16 cellular contexts compared by ENCODE assay signal in genomic region chr4:92050875-92051274, GRCh38.
A peak's percentile ranks its signal among the peaks of the same experiment; 100 is the strongest.
DNase-seq lines count a peak whose midpoint lies in the region; ATAC-seq, FAIRE-seq and TF ChIP-seq lines count a peak whose summit lies in the region.
"Had no signal": no experiment of that assay in that cellular context is flagged by ENCODE, and none has a peak within 500 bp of the region (broad histone marks: within the 10 kb centered on the region; RNA-seq: fewer than 3 reads in every experiment).

No MANE protein-coding gene starts in this region.

- BruUV-seq in mammary epithelial cell (replicated peaks; lab: Mats Ljungman, UMichigan), result no TSS peak

- H3K9ac ChIP-seq in mammary epithelial cell (ENCODE audit: insufficient read depth, low read length), result no peak overlapping the region

- no peaks in the 10 kb centered on the region for H4K20me1 ChIP-seq in mammary epithelial cell (ENCODE audit: insufficient read depth, low read length)

- no peaks in the 10 kb centered on the region for H3K36me3 ChIP-seq in mammary epithelial cell (ENCODE audit: insufficient read depth, low read length)
- H3K36me3 ChIP-seq in breast epithelium, result no peaks in the 10 kb centered on the region
- no peaks in the 10 kb centered on the region for H3K36me3 ChIP-seq in bronchial epithelial cell (ENCODE audit: control insufficient read depth, insufficient read depth, low read length)
- no peaks in the 10 kb centered on the region for H3K36me3 ChIP-seq in lower lobe of right lung

- no peak overlapping the region for H3K27ac Mint-ChIP-seq in activated CD4-positive, alpha-beta T cell treated with anti-CD3 and anti-CD28 coated beads, Interleukin-2, amount 10 ng/mL, durations not matched to agents 7 days and 5 days
- H3K27ac Mint-ChIP-seq: CD8-positive, alpha-beta memory T cell; GM23338 had no signal

- H3K4me1 Mint-ChIP-seq in activated CD4-positive, alpha-beta T cell treated with anti-CD3 and anti-CD28 coated beads, Interleukin-2, amount 10 ng/mL, durations not matched to agents 7 days and 5 days, result no peaks in the 10 kb centered on the region
- H3K4me1 Mint-ChIP-seq: CD8-positive, alpha-beta memory T cell had no signal

- H3K4me1 ChIP-seq in mammary epithelial cell (ENCODE audit: insufficient read depth, low read length) (no peaks in the 10 kb centered on the region), breast epithelium (no peaks in the 10 kb centered on the region), lower lobe of right lung (no peaks in the 10 kb centered on the region)
- H3K4me1 ChIP-seq: Caco-2 had no signal

- 65% methylated on average over 3 of the region's 3 CpGs for WGBS in mammary epithelial cell (ENCODE audit: low coverage, missing lambda C conversion rate)

- no peak for TF ChIP-seq POLR2A in breast epithelium (IDR thresholded peaks at IDR 0.05)

- H3K4me3 ChIP-seq in mammary epithelial cell (replicated peaks in 1 of 3; ENCODE audit: insufficient read depth in 1 of 3, low read depth in 2 of 3, low read length in 3 of 3) (no peak overlapping the region), breast epithelium (no peak overlapping the region), bronchial epithelial cell (ENCODE audit: low read depth, low read length) (no peak overlapping the region), lower lobe of right lung (no peak overlapping the region)
- H3K4me3 ChIP-seq: GM23338 had no signal

- CTCF ChIA-PET in mammary epithelial cell (lab: Charles Lee; ENCODE audit: low non-redundant PET), result no interaction called here
- CTCF ChIA-PET in activated CD4-positive, alpha-beta T cell treated with anti-CD3 and anti-CD28 coated beads, Interleukin-2, amount 10 ng/mL, durations not matched to agents 7 days and 5 days (lab: Charles Lee), result no interaction called here

- H3K4me3 Mint-ChIP-seq in activated CD4-positive, alpha-beta T cell treated with anti-CD3 and anti-CD28 coated beads, Interleukin-2, amount 10 ng/mL, durations not matched to agents 7 days and 5 days, result no peak overlapping the region
- H3K4me3 Mint-ChIP-seq: CD8-positive, alpha-beta memory T cell; GM23338 had no signal

- DNase-seq in mammary epithelial cell (peak; percentile 8), breast epithelium (ENCODE audit: low spot score in 2 of 2) (no peak), bronchial epithelial cell (ENCODE audit: low read depth) (peak; percentile 10), lower lobe of right lung (peak; percentile 47), NCI-H2227 (lab: John Stamatoyannopoulos, UW; ENCODE audit: unreplicated experiment) (no peak), NCI-H446 treated with DMSO at 0.1 percent for 48 hours (lab: John Stamatoyannopoulos, UW) (no peak)
- no peak for DNase-seq in activated T-cell treated with anti-CD3 and anti-CD28 coated beads, Interleukin-2, amount 50 U/mL, for 48 hours
- no peak for DNase-seq in activated CD4-positive, alpha-beta T cell treated with anti-CD3 and anti-CD28 coated beads, Interleukin-2, amount 10 ng/mL, durations not matched to agents 7 days and 5 days
- DNase-seq: Caco-2; CD8-positive, alpha-beta memory T cell; DND-41; GDM1; H7 had no signal

- H3K36me3 Mint-ChIP-seq in activated CD4-positive, alpha-beta T cell treated with anti-CD3 and anti-CD28 coated beads, Interleukin-2, amount 10 ng/mL, durations not matched to agents 7 days and 5 days (ENCODE audit: low read depth), result no peaks in the 10 kb centered on the region
- H3K36me3 Mint-ChIP-seq: CD8-positive, alpha-beta memory T cell had no signal

- no peak overlapping the region for H3K27ac ChIP-seq in mammary epithelial cell (ENCODE audit: insufficient read depth, low read depth, low read length)
- H3K27ac ChIP-seq in breast epithelium, result no peak overlapping the region
- no peak overlapping the region for H3K27ac ChIP-seq in lower lobe of right lung
- H3K27ac ChIP-seq: 22Rv1 had no signal

- POLR2A ChIA-PET in activated CD4-positive, alpha-beta T cell treated with anti-CD3 and anti-CD28 coated beads, Interleukin-2, amount 10 ng/mL, durations not matched to agents 7 days and 5 days (lab: Charles Lee), result no interaction called here

- dilution Hi-C loops in mammary epithelial cell (cut with HindIII; ENCODE audit: low sequenced_read_pairs), result no loop called here

- H3K27me3 Mint-ChIP-seq in activated CD4-positive, alpha-beta T cell treated with anti-CD3 and anti-CD28 coated beads, Interleukin-2, amount 10 ng/mL, durations not matched to agents 7 days and 5 days, result no peaks in the 10 kb centered on the region
- H3K27me3 Mint-ChIP-seq: CD8-positive, alpha-beta memory T cell had no signal

- peaks cover 15% of the 10 kb centered on the region for H3K9me3 Mint-ChIP-seq in activated CD4-positive, alpha-beta T cell treated with anti-CD3 and anti-CD28 coated beads, Interleukin-2, amount 10 ng/mL, durations not matched to agents 7 days and 5 days

- FAIRE-seq in bronchial epithelial cell (lab: Jason Lieb, UNC), result no peak
- FAIRE-seq: GM12892 had no signal

- in situ Hi-C loops in mammary epithelial cell (cut with MboI; ENCODE audit: low sequenced_read_pairs in 2 of 2), result no loop called here

- ATAC-seq in lower lobe of right lung, result peak; percentile 86 to 92
- ATAC-seq: GM23338 had no signal

- H3K4me2 ChIP-seq in mammary epithelial cell (ENCODE audit: insufficient read depth, low read depth, low read length), result no peak overlapping the region
- H3K4me2 ChIP-seq: GM23338 had no signal

- no peak overlapping the region for H2AFZ ChIP-seq in mammary epithelial cell (ENCODE audit: low read depth, low read length)
- H2AFZ ChIP-seq: GM23338 had no signal

- TF ChIP-seq CTCF in mammary epithelial cell (conservative IDR thresholded peaks at IDR 0.05 in 1 of 2, IDR thresholded peaks at IDR 0.05 in 1 of 2; ENCODE audit: extremely low read depth in 1 of 2, insufficient read depth in 1 of 2, low read depth in 1 of 2, low read length in 2 of 2) (no peak), breast epithelium (IDR thresholded peaks at IDR 0.05) (no peak), bronchial epithelial cell (IDR thresholded peaks at IDR 0.05; ENCODE audit: insufficient read depth, low read length, severe bottlenecking) (no peak), lower lobe of right lung (IDR thresholded peaks at IDR 0.05) (no peak)

- intact Hi-C loops in mammary epithelial cell (cut with micrococcal nuclease), result no loop called here
- intact Hi-C loops in breast epithelium (cut with DNase I; ENCODE audit: low total_unique reads), result loop anchor here (5.0 kb wide), 1 partner anchor 379 kb away; no protein-coding TSS in a partner anchor
- intact Hi-C loops in lower lobe of right lung (cut with DNase I), result no loop called here

- H3K27me3 ChIP-seq in mammary epithelial cell (ENCODE audit: insufficient read depth, low read length), result no peaks in the 10 kb centered on the region
- no peaks in the 10 kb centered on the region for H3K27me3 ChIP-seq in breast epithelium
- H3K27me3 ChIP-seq in bronchial epithelial cell (ENCODE audit: control insufficient read depth, insufficient read depth, low read length), result no peaks in the 10 kb centered on the region
- no peaks in the 10 kb centered on the region for H3K27me3 ChIP-seq in lower lobe of right lung (ENCODE audit: low read depth)

- no peaks in the 10 kb centered on the region for H3K79me2 ChIP-seq in mammary epithelial cell (ENCODE audit: insufficient read depth, low read length)

- H3K9me3 ChIP-seq in mammary epithelial cell (replicated peaks; ENCODE audit: insufficient read depth, low read length), result no peaks in the 10 kb centered on the region
- H3K9me3 ChIP-seq in breast epithelium, result peaks cover 0 to 4% of the 10 kb centered on the region in 2 donors
- no peaks in the 10 kb centered on the region for H3K9me3 ChIP-seq in lower lobe of right lung
- H3K9me3 ChIP-seq: Caco-2 had no signal

Comparison
In these comparisons a context has a peak if more than half of its experiments do, and no peak if none do; other contexts are left out.
1. DNase-seq: peak in mammary epithelial cell (single experiment), bronchial epithelial cell (single experiment) and lower lobe of right lung (single experiment); none in breast epithelium (0 of 2), NCI-H2227 (single experiment), activated T-cell treated with anti-CD3 and anti-CD28 coated beads, Interleukin-2, amount 50 U/mL, for 48 hours (0 of 2), activated CD4-positive, alpha-beta T cell treated with anti-CD3 and anti-CD28 coated beads, Interleukin-2, amount 10 ng/mL, durations not matched to agents 7 days and 5 days (single experiment) and NCI-H446 treated with DMSO at 0.1 percent for 48 hours (single experiment).